In the genomic region with DNA sequence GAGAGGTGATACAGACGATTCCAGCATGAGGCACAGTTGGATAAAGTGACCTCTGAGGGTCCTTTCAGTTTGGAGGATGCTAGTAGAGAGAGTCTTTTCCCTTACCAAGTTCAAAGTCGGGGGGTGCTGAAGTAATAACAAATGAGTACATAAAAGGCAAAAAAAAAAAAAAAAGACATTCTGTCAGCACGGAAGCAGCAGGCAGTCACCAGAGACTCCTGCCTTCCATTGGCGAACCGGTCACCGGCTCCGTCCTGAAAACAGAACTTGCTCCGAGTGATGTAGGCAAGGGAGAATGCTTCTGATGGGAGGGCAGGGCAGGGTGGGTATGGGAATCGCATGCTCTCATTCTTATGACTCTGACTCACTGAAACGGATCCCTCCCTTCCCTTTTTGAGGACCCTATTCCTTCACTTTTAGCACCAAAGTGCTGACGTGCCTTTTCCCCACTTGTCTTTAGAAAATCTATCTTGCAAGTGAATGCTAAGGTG, we compare ENCODE assay signal across 9 cellular contexts.
A peak's percentile ranks its signal among the peaks of the same experiment; 100 is the strongest.
DNase-seq lines count a peak whose midpoint lies in the region; ATAC-seq lines count a peak whose summit lies in the region.
"Had no signal": no experiment of that assay in that cellular context is flagged by ENCODE, and none has a peak within 500 bp of the region (broad histone marks: within the 10 kb centered on the region; RNA-seq: fewer than 3 reads in every experiment).

No MANE protein-coding gene starts in this region.

- ATAC-seq in sciatic nerve, result peak; percentile 79
- ATAC-seq in HG03457 (IDR thresholded peaks at IDR 0.05; ENCODE audit: unreplicated experiment), result no peak
- no peak for ATAC-seq in GM19452 (IDR thresholded peaks at IDR 0.05; ENCODE audit: unreplicated experiment)
- no peak for ATAC-seq in HG02642 (IDR thresholded peaks at IDR 0.05; ENCODE audit: poor library complexity, unreplicated experiment)

- no peaks in the 10 kb centered on the region for H3K27me3 ChIP-seq in SJSA1 (replicated peaks)

- H3K36me3 ChIP-seq in SJSA1, result no peaks in the 10 kb centered on the region

- no peaks in the 10 kb centered on the region for H3K9me3 ChIP-seq in SJSA1 (replicated peaks)

- peaks cover 52% of the 10 kb centered on the region for H3K4me1 ChIP-seq in SJSA1 (replicated peaks)

- H3K4me3 ChIP-seq in SJSA1, result peak overlapping the region; percentile 15

- peak; percentile 61 for DNase-seq in GM04503 (ENCODE audit: low read depth)
- DNase-seq in SJSA1 (ENCODE audit: low read depth in 1 of 2, low spot score in 2 of 2), result peak; percentile 92
- peak; percentile 34 for DNase-seq in fibroblast of peridontal ligament (ENCODE audit: extremely low read depth)
- DNase-seq in sciatic nerve (ENCODE audit: low spot score), result peak; percentile 66
- no peak for DNase-seq in activated CD8-positive, alpha-beta memory T cell treated with anti-CD3 and anti-CD28 coated beads, Interleukin-2, amount 50 U/mL, for 4 hours
- DNase-seq: NCI-H1092 had no signal

- intact Hi-C loops in sciatic nerve (cut with DNase I), result no loop called here

- peak overlapping the region; percentile 97 for H3K27ac ChIP-seq in SJSA1
